In genomic region chr3:61371123-61371522, GRCh38 we compare ENCODE assay signal across 8 cellular contexts.
A peak's percentile ranks its signal among the peaks of the same experiment; 100 is the strongest.
DNase-seq lines count a peak whose midpoint lies in the region; ATAC-seq and TF ChIP-seq lines count a peak whose summit lies in the region.

No MANE protein-coding gene starts in this region.

- 53% methylated on average over 1 of the region's 1 CpG for WGBS in mammary epithelial cell (ENCODE audit: low coverage, missing lambda C conversion rate)

- no peak overlapping the region for H2AFZ ChIP-seq in mammary epithelial cell (ENCODE audit: low read depth, low read length)

- TF ChIP-seq POLR2A in Peyer's patch (IDR thresholded peaks at IDR 0.05), result no peak

- BruUV-seq in mammary epithelial cell (replicated peaks; lab: Mats Ljungman, UMichigan), result no TSS peak

- in situ Hi-C loops in mammary epithelial cell (cut with MboI; ENCODE audit: low sequenced_read_pairs in 2 of 2), result no loop called here

- DNase-seq in 8988T (peak; percentile 15), GM10248 (ENCODE audit: extremely low spot score) (peak; percentile 32), mammary epithelial cell (no peak), retinal pigment epithelial cell (ENCODE audit: low read depth) (no peak), Peyer's patch (no peak), Right ventricle myocardium superior (no peak)
- no peak for DNase-seq in activated CD4-positive, CD25-positive, alpha-beta regulatory T cell treated with anti-CD3 and anti-CD28 coated beads, Interleukin-2, amount 50 U/mL, for 72 hours

- intact Hi-C loops in mammary epithelial cell (cut with micrococcal nuclease) (no loop called here), Right ventricle myocardium superior (cut with DNase I) (no loop called here)

- no peaks in the 10 kb centered on the region for H3K4me1 ChIP-seq in mammary epithelial cell (ENCODE audit: insufficient read depth, low read length)
- no peaks in the 10 kb centered on the region for H3K4me1 ChIP-seq in Peyer's patch

- no peaks in the 10 kb centered on the region for H3K79me2 ChIP-seq in mammary epithelial cell (ENCODE audit: insufficient read depth, low read length)

- no peaks in the 10 kb centered on the region for H3K36me3 ChIP-seq in mammary epithelial cell (ENCODE audit: insufficient read depth, low read length)
- no peaks in the 10 kb centered on the region for H3K36me3 ChIP-seq in Peyer's patch

- dilution Hi-C loops in mammary epithelial cell (cut with HindIII; ENCODE audit: low sequenced_read_pairs), result no loop called here

- ATAC-seq in Right ventricle myocardium superior (ENCODE audit: poor library complexity), result no peak

- no peaks in the 10 kb centered on the region for H4K20me1 ChIP-seq in mammary epithelial cell (ENCODE audit: insufficient read depth, low read length)

- no peak overlapping the region for H3K27ac ChIP-seq in mammary epithelial cell (ENCODE audit: insufficient read depth, low read depth, low read length)
- H3K27ac ChIP-seq in Peyer's patch, result no peak overlapping the region

- no peak overlapping the region for H3K9ac ChIP-seq in mammary epithelial cell (ENCODE audit: insufficient read depth, low read length)

- CTCF ChIA-PET in GM10248 (lab: Yijun Ruan, JAX) (interaction anchor here (0.8 to 3.4 kb wide), 11 partner anchors 8 to 1796 kb away, joined by 3 to 30 read pairs (median 4); no protein-coding TSS in a partner anchor), mammary epithelial cell (lab: Charles Lee; ENCODE audit: low non-redundant PET) (no interaction called here)

- H3K9me3 ChIP-seq in mammary epithelial cell (replicated peaks; ENCODE audit: insufficient read depth, low read length) (no peaks in the 10 kb centered on the region), Peyer's patch (no peaks in the 10 kb centered on the region)

- H3K4me2 ChIP-seq in mammary epithelial cell (ENCODE audit: insufficient read depth, low read depth, low read length), result no peak overlapping the region

- H3K27me3 ChIP-seq in mammary epithelial cell (ENCODE audit: insufficient read depth, low read length) (no peaks in the 10 kb centered on the region), Peyer's patch (no peaks in the 10 kb centered on the region)

- TF ChIP-seq CTCF in GM10248 (IDR thresholded peaks at IDR 0.05; ENCODE audit: control extremely low read depth, extremely low read depth, low read depth, missing control alignments), result peak; percentile 63
- peak; percentile 64 for TF ChIP-seq CTCF in LNCAP (IDR thresholded peaks at IDR 0.05)
- TF ChIP-seq CTCF in mammary epithelial cell (conservative IDR thresholded peaks at IDR 0.05 in 1 of 2, IDR thresholded peaks at IDR 0.05 in 1 of 2; ENCODE audit: extremely low read depth in 1 of 2, insufficient read depth in 1 of 2, low read depth in 1 of 2, low read length in 2 of 2), result peak; percentile 30 to 38
- peak; percentile 83 for TF ChIP-seq CTCF in retinal pigment epithelial cell (conservative IDR thresholded peaks at IDR 0.05; ENCODE audit: low read depth, low read length)
- TF ChIP-seq CTCF in Peyer's patch (IDR thresholded peaks at IDR 0.05), result peak in 3 of 6 experiments; percentile 23 to 38 (median 34)

- H3K4me3 ChIP-seq in mammary epithelial cell (replicated peaks in 1 of 3; ENCODE audit: insufficient read depth in 1 of 3, low read depth in 2 of 3, low read length in 3 of 3) (no peak overlapping the region), retinal pigment epithelial cell (ENCODE audit: low read length) (no peak overlapping the region), Peyer's patch (no peak overlapping the region)

- POLR2A ChIA-PET in GM10248 (lab: Yijun Ruan, JAX), result no interaction called here

Comparison
In these comparisons a context has a peak if more than half of its experiments do, and no peak if none do; other contexts are left out.
1. DNase-seq: peak in 8988T (single experiment) and GM10248 (single experiment); none in mammary epithelial cell (single experiment), retinal pigment epithelial cell (single experiment), Peyer's patch (0 of 3), activated CD4-positive, CD25-positive, alpha-beta regulatory T cell treated with anti-CD3 and anti-CD28 coated beads, Interleukin-2, amount 50 U/mL, for 72 hours (single experiment) and Right ventricle myocardium superior (single experiment).